ENCODE assay signal across 8 cellular contexts in the genomic region with DNA sequence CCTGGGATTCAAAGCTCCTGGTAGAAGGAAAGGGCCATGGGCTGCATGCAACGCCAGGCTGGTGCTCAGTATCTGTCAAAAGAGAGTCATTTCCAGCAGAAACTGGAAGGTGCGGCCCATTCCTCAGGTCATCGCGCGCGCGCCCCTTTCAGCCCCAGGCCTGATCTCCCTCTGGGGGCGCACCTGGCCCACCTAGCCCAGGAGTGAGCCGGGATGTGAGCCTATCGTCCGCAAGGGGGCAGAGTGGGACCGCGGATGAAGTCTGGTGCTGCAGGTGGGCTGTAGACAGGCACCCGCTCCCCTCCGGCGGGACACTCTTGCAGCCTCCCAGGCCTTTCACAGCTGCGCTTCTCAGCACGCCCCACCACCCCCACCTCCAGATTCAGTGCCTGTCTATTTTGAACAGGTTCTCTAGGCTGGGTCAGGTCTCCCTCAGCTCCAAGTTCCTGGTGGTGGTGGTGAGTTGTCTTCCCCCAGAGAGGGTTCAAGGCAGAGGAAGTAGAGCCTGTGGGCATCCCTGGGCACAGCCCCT. TPM values are rescaled to one million over a fixed set of nuclear protein-coding genes. Genes with fewer than 3 reads are reported as not detected.
DNase-seq lines count a peak whose midpoint lies in the region; ATAC-seq and TF ChIP-seq lines count a peak whose summit lies in the region.

No MANE protein-coding gene starts in this region.

- no peak for TF ChIP-seq POLR2A in gastroesophageal sphincter (IDR thresholded peaks at IDR 0.05)

- DNase-seq in CD8-positive, alpha-beta memory T cell, result peak; percentile 80 to 92 (median 87)
- DNase-seq in KBM-7 (peak; percentile 88), SHP77 (lab: John Stamatoyannopoulos, UW) (peak; percentile 63 to 70), pons (ENCODE audit: low spot score) (peak; percentile 59), ureter (ENCODE audit: low spot score) (peak; percentile 68)
- DNase-seq in activated effector memory CD4-positive, alpha-beta T cell treated with anti-CD3 and anti-CD28 coated beads, Interleukin-2, amount 50 U/mL, for 16 hours, result peak; percentile 93

- H3K9me3 ChIP-seq in CD8-positive, alpha-beta memory T cell (ENCODE audit: low read length), result no peaks in the 10 kb centered on the region
- no peaks in the 10 kb centered on the region for H3K9me3 ChIP-seq in gastroesophageal sphincter

- peaks cover 19% of the 10 kb centered on the region for H3K4me1 ChIP-seq in CD8-positive, alpha-beta memory T cell (ENCODE audit: insufficient read depth, low read length)
- peaks cover 0 to 34% (median 12%) of the 10 kb centered on the region in 3 donors for H3K4me1 ChIP-seq in gastroesophageal sphincter

- no peaks in the 10 kb centered on the region for H3K27me3 ChIP-seq in CD8-positive, alpha-beta memory T cell (ENCODE audit: insufficient read depth, low read length, poor library complexity, severe bottlenecking)
- peaks cover 32% of the 10 kb centered on the region for H3K27me3 ChIP-seq in gastroesophageal sphincter

- H3K27me3 Mint-ChIP-seq in CD8-positive, alpha-beta memory T cell, result peaks cover 0 to 1% of the 10 kb centered on the region in 2 donors

- in situ Hi-C loops in KBM-7 (cut with MboI; ENCODE audit: low pct_unique_long_range_greater_than_20kb, low sequenced_read_pairs), result loop anchor here (10.0 kb wide), 1 partner anchor 133 kb away; no protein-coding TSS in a partner anchor

- ATAC-seq in GM21390 (IDR thresholded peaks at IDR 0.05; ENCODE audit: unreplicated experiment) (peak; percentile 83), gastroesophageal sphincter (peak; percentile 71)

- TF ChIP-seq EP300 in gastroesophageal sphincter (IDR thresholded peaks at IDR 0.05), result no peak

- H3K4me3 ChIP-seq in CD8-positive, alpha-beta memory T cell (ENCODE audit: low read length), result no peak overlapping the region
- no peak overlapping the region for H3K4me3 ChIP-seq in gastroesophageal sphincter

- POLR2A ChIA-PET in CD8-positive, alpha-beta memory T cell (lab: Charles Lee), result interaction anchor here (0.6 to 1.4 kb wide), 2 partner anchors 122 to 146 kb away, joined by 3 to 5 read pairs; no protein-coding TSS in a partner anchor

- no peaks in the 10 kb centered on the region for H3K9me3 Mint-ChIP-seq in CD8-positive, alpha-beta memory T cell

- H3K27ac ChIP-seq in CD8-positive, alpha-beta memory T cell (ENCODE audit: low read depth, low read length), result no peak overlapping the region
- no peak overlapping the region for H3K27ac ChIP-seq in gastroesophageal sphincter

- CTCF ChIA-PET in CD8-positive, alpha-beta memory T cell (lab: Charles Lee), result interaction anchor here (0.6 to 6.1 kb wide), 34 partner anchors 10 to 445 kb away, joined by 3 to 79 read pairs (median 4); partner anchors contain the start of genes ABHD14B, DUSP7, POC1A and RRP9

- peak overlapping the region in 2 of 8 donors; percentile 11 to 28 for H3K27ac Mint-ChIP-seq in CD8-positive, alpha-beta memory T cell

- peaks cover 7 to 15% (median 10%) of the 10 kb centered on the region in 3 donors for H3K4me1 Mint-ChIP-seq in CD8-positive, alpha-beta memory T cell

- H3K36me3 Mint-ChIP-seq in CD8-positive, alpha-beta memory T cell, result no peaks in the 10 kb centered on the region

- 1% methylated on average over 7 to 18 of the region's 18 CpGs for WGBS in gastroesophageal sphincter (ENCODE audit: low coverage in 1 of 2), 2 donors

- H3K4me3 Mint-ChIP-seq in CD8-positive, alpha-beta memory T cell, result peak overlapping the region in 2 of 7 donors; percentile 2 to 7

- no peaks in the 10 kb centered on the region for H3K36me3 ChIP-seq in CD8-positive, alpha-beta memory T cell (ENCODE audit: insufficient read depth, low read length)
- H3K36me3 ChIP-seq in gastroesophageal sphincter, result no peaks in the 10 kb centered on the region

- peak in 3 of 4 experiments; percentile 93 to 95 (median 93) for TF ChIP-seq CTCF in gastroesophageal sphincter (IDR thresholded peaks at IDR 0.05)

RNA-seq across cellular contexts. Expression of gene RPL29, which starts 5.8 kb away (rescaled TPM):
- total RNA-seq in CD8-positive, alpha-beta memory T cell, result 1,000 to 10,000 TPM; 1,367 to 1,382 TPM
- polyA plus RNA-seq in CD8-positive, alpha-beta memory T cell, result 1,261 TPM
- total RNA-seq in gastroesophageal sphincter (1,000 to 10,000 TPM in 3 of 4 donors, 100 to 1,000 TPM in 1; 775 to 1,945 (median 1,298) TPM), ureter (1,577 TPM)

RNA-seq across cellular contexts. Expression of gene ACY1, which starts 18.2 kb away (rescaled TPM):
- 10 to 100 TPM; 46.1 to 49.0 TPM for total RNA-seq in CD8-positive, alpha-beta memory T cell
- 13.8 TPM for polyA plus RNA-seq in CD8-positive, alpha-beta memory T cell
- total RNA-seq in gastroesophageal sphincter (10 to 100 TPM; 10.6 to 21.4 (median 19.5) TPM), ureter (72.8 TPM)

RNA-seq across cellular contexts. Expression of gene ABHD14A, which starts 26.6 kb away (rescaled TPM):
- total RNA-seq in CD8-positive, alpha-beta memory T cell, result 10 to 100 TPM; 14.4 to 16.0 TPM
- 117 TPM for polyA plus RNA-seq in CD8-positive, alpha-beta memory T cell
- total RNA-seq in gastroesophageal sphincter, result 10 to 100 TPM; 12.6 to 20.2 (median 13.8) TPM
- 19.4 TPM for total RNA-seq in ureter

RNA-seq across cellular contexts. Expression of gene ABHD14B, which starts 27.7 kb away (rescaled TPM):
- total RNA-seq in CD8-positive, alpha-beta memory T cell, result 10 to 100 TPM; 56.1 to 56.7 TPM
- polyA plus RNA-seq in CD8-positive, alpha-beta memory T cell, result 97.2 TPM
- 10 to 100 TPM; 34.6 to 46.8 (median 45.1) TPM for total RNA-seq in gastroesophageal sphincter
- total RNA-seq in ureter, result 55.3 TPM

RNA-seq across cellular contexts. Expression of gene PCBP4, which starts 34.3 kb away (rescaled TPM):
- total RNA-seq in CD8-positive, alpha-beta memory T cell, result 10 to 100 TPM in 1 of 2 experiments, 1 to 10 TPM in 1; 9.7 to 12.5 TPM
- polyA plus RNA-seq in CD8-positive, alpha-beta memory T cell, result 12.5 TPM
- total RNA-seq in gastroesophageal sphincter (100 to 1,000 TPM in 3 of 4 donors, 10 to 100 TPM in 1; 80.7 to 335 (median 186) TPM), ureter (40.8 TPM)
